ENCODE assay signal across 12 cellular contexts in the genomic region with DNA sequence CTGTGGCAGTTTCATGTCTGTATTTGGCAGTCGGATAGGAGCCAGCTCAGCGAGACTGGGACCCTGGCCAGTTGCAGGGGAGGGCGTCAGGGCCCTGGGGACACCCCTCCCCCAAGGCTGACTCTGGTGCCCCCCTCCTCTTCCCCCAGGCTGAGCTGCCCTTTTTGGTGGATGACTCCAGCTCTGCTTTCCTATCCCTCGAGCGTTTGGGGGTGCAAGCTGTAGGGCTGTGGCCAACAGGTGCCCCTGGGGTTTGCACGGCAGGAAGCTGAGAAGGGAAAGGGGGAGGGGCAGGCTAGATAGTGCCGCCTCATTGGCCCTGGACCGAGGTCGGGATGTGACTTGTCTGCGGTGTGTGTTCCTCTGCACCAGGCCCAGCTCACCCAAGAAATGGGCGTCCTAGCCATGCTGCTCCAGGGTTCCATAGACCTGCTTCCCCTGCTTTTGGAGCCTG. TPM values are rescaled to one million over a fixed set of nuclear protein-coding genes. Genes with fewer than 3 reads are reported as not detected.
DNase-seq lines count a peak whose midpoint lies in the region; ATAC-seq and TF ChIP-seq lines count a peak whose summit lies in the region.
"Had no signal": no experiment of that assay in that cellular context is flagged by ENCODE, and none has a peak within 500 bp of the region (broad histone marks: within the 10 kb centered on the region; RNA-seq: fewer than 3 reads in every experiment).

No MANE protein-coding gene starts in this region.

- H3K27me3 Mint-ChIP-seq in endodermal cell (ENCODE audit: insufficient read depth) = peaks cover 12% of the 10 kb centered on the region

- DNase-seq in Daoy (ENCODE audit: low read depth) = peak; percentile 30
- DNase-seq in NCI-H510A (lab: John Stamatoyannopoulos, UW) = peak; percentile 39
- peak; percentile 76 for DNase-seq in endodermal cell
- peak; percentile 94 for DNase-seq in osteoblast (ENCODE audit: insufficient read length, low spot score, missing footprints)
- no peak for DNase-seq in stimulated activated naive CD4-positive, alpha-beta T cell (lab: John Stamatoyannopoulos, UW)
- DNase-seq in globus pallidus (ENCODE audit: low spot score) = no peak
- no peak for DNase-seq in middle frontal gyrus (ENCODE audit: extremely low spot score, low spot score)
- DNase-seq: EL, NCI-H187 had no signal

- peaks cover 2% of the 10 kb centered on the region for H3K36me3 Mint-ChIP-seq in endodermal cell (ENCODE audit: low read depth)

- no peak for TF ChIP-seq CTCF in endodermal cell (conservative IDR thresholded peaks at IDR 0.05)
- TF ChIP-seq CTCF in osteoblast (IDR thresholded peaks at IDR 0.05; ENCODE audit: extremely low read depth, low read depth, low read length) = no peak

- ATAC-seq in HG02884 (IDR thresholded peaks at IDR 0.05; ENCODE audit: unreplicated experiment) = no peak

- no peak overlapping the region for H3K9ac ChIP-seq in endodermal cell (ENCODE audit: extremely low read depth, low read length, poor library complexity, severe bottlenecking)

- no peak overlapping the region for H3K27ac Mint-ChIP-seq in endodermal cell

- peaks cover 9% of the 10 kb centered on the region for H3K4me1 ChIP-seq in endodermal cell (ENCODE audit: control insufficient read depth, insufficient read depth, low read length)
- peaks cover 27% of the 10 kb centered on the region for H3K4me1 ChIP-seq in osteoblast (ENCODE audit: insufficient read depth, low read length)

- H3K27me3 ChIP-seq in endodermal cell (ENCODE audit: control insufficient read depth, insufficient read depth, low read length, poor library complexity, severe bottlenecking) = no peaks in the 10 kb centered on the region
- H3K27me3 ChIP-seq in osteoblast (ENCODE audit: insufficient read depth, low read length) = no peaks in the 10 kb centered on the region

- no peaks in the 10 kb centered on the region for H3K79me2 ChIP-seq in osteoblast (ENCODE audit: insufficient read depth, low read length)

- H3K9me3 Mint-ChIP-seq in endodermal cell = no peaks in the 10 kb centered on the region

- H3K9me3 ChIP-seq in endodermal cell (ENCODE audit: control insufficient read depth, low read length) (no peaks in the 10 kb centered on the region), osteoblast (ENCODE audit: low read depth, low read length) (no peaks in the 10 kb centered on the region)

- peak overlapping the region; percentile 23 for H3K4me3 Mint-ChIP-seq in endodermal cell

- H3K4me3 ChIP-seq in endodermal cell (ENCODE audit: low read length) = no peak overlapping the region
- no peak overlapping the region for H3K4me3 ChIP-seq in osteoblast (ENCODE audit: insufficient read depth, low read length)

- no peaks in the 10 kb centered on the region for H4K20me1 ChIP-seq in osteoblast (ENCODE audit: insufficient read depth, low read length)

- peak overlapping the region; percentile 44 for H3K4me2 ChIP-seq in osteoblast (ENCODE audit: insufficient read depth, low read length)

- H3K36me3 ChIP-seq in endodermal cell (ENCODE audit: control insufficient read depth, insufficient read depth, low read length) (no peaks in the 10 kb centered on the region), osteoblast (ENCODE audit: insufficient read depth, low read length) (peaks cover 48% of the 10 kb centered on the region)

- 55 to 61% methylated on average over 3 to 11 of the region's 11 CpGs for WGBS in endodermal cell (ENCODE audit: insufficient coverage in 1 of 2, insufficient read length in 1 of 2), 2 experiments

- no peak overlapping the region for H3K27ac ChIP-seq in endodermal cell (ENCODE audit: low read depth, low read length)
- peak overlapping the region; percentile 17 for H3K27ac ChIP-seq in osteoblast (ENCODE audit: low read depth, low read length)

- no peak overlapping the region for H2AFZ ChIP-seq in osteoblast (ENCODE audit: low read length)

- H3K4me1 Mint-ChIP-seq in endodermal cell = peaks cover 12% of the 10 kb centered on the region

RNA-seq across cellular contexts. Expression of a gene that starts 26.4 kb away (rescaled TPM):
- 4.9 and 18.4 TPM in 2 replicates for total RNA-seq in Daoy (2014; rRNA removed; shearing (Covaris generic))
- total RNA-seq in endodermal cell (10 to 100 TPM; 23.1 to 29.8 TPM), osteoblast (24.2 and 26.4 TPM in 2 replicates)
- 42.6 TPM for polyA plus RNA-seq in endodermal cell (2013, experiment 1 of 2)
- 38.8 TPM for polyA plus RNA-seq in endodermal cell (2013, experiment 2 of 2)

RNA-seq across cellular contexts. Expression of a gene that starts 37.6 kb away (rescaled TPM):
- total RNA-seq in Daoy (2014; rRNA removed; shearing (Covaris generic)) = 30.0 and 47.6 TPM in 2 replicates
- total RNA-seq in endodermal cell (10 to 100 TPM; 36.9 to 38.2 TPM), osteoblast (46.0 and 46.3 TPM in 2 replicates)
- 23.4 TPM for polyA plus RNA-seq in endodermal cell (2013, experiment 1 of 2)
- 22.9 TPM for polyA plus RNA-seq in endodermal cell (2013, experiment 2 of 2)

RNA-seq across cellular contexts. Expression of a gene that starts 42.9 kb away (rescaled TPM):
- 0.17 and 0.77 TPM in 2 replicates for total RNA-seq in Daoy (2014; rRNA removed; shearing (Covaris generic))
- total RNA-seq in endodermal cell (1 to 10 TPM; 1.1 to 3.5 TPM), osteoblast (0.72 and 1.2 TPM in 2 replicates)
- 0.96 TPM for polyA plus RNA-seq in endodermal cell (2013, experiment 1 of 2)
- polyA plus RNA-seq in endodermal cell (2013, experiment 2 of 2) = 0.99 TPM
- total RNA-seq: T-helper 2 cell treated with Interferon-gamma antibody and Interleukin-4, amounts not matched to agents 100 ng/mL and 5 ng/mL, for 36 hours had no signal

RNA-seq across cellular contexts. Expression of a gene that starts 53.2 kb away (rescaled TPM):
- total RNA-seq in Daoy (2014; rRNA removed; shearing (Covaris generic)) = 0.42 TPM in 1 of 2 replicates, not detected in the other
- total RNA-seq in endodermal cell (under 1 TPM; 0.29 to 1.00 TPM), osteoblast (under 0.01 TPM in 1 of 2 replicates, not detected in the other)
- polyA plus RNA-seq in endodermal cell (2013, experiment 1 of 2) = 2.0 TPM
- polyA plus RNA-seq in endodermal cell (2013, experiment 2 of 2) = 1.4 TPM
- total RNA-seq: fibroblast of villous mesenchyme had no signal

Comparison
In these comparisons a context has a peak if more than half of its experiments do, and no peak if none do; other contexts are left out.
1. DNase-seq: peak in Daoy (single experiment), NCI-H510A (single experiment), endodermal cell (single experiment) and osteoblast (single experiment); none in stimulated activated naive CD4-positive, alpha-beta T cell (0 of 6), globus pallidus (single experiment) and middle frontal gyrus (single experiment).